In genomic region chr9:72982161-72982799, GRCh38 we compare ENCODE assay signal across 1 cellular context.
TF ChIP-seq lines count a peak whose summit lies in the region.

No MANE protein-coding gene starts in this region.

TF ChIP-seq in endothelial cell of umbilical vein, 7 proteins besides CTCF, POLR2A, EP300 and RAD21:
- no peak for TF ChIP-seq POLR2AphosphoS5 (IDR thresholded peaks at IDR 0.05; ENCODE audit: insufficient read depth, low read depth, low read length)
- TF ChIP-seq JUN (IDR thresholded peaks at IDR 0.05; ENCODE audit: borderline replicate concordance, insufficient read depth, insufficient read length, low read depth), result peak; percentile 30
